Comparison of ENCODE assay signal across 1 cellular context in genomic region chr12:50006754-50007442, GRCh38.
TF ChIP-seq lines count a peak whose summit lies in the region.

No MANE protein-coding gene starts in this region.

TF ChIP-seq in endothelial cell of umbilical vein, 7 proteins besides CTCF, POLR2A, EP300 and RAD21:
- TF ChIP-seq MYC (IDR thresholded peaks at IDR 0.05; ENCODE audit: low read depth, low read length) (no peak), POLR2AphosphoS5 (IDR thresholded peaks at IDR 0.05; ENCODE audit: insufficient read depth, low read depth, low read length) (no peak), MAX (IDR thresholded peaks at IDR 0.05; ENCODE audit: insufficient read depth, insufficient read length) (no peak), EZH2 (IDR thresholded peaks at IDR 0.05; ENCODE audit: borderline replicate concordance, low read depth, low read length, severe bottlenecking) (no peak), GATA2 (IDR thresholded peaks at IDR 0.05; ENCODE audit: insufficient read depth, insufficient read length, low read depth, low read length) (no peak), FOS (IDR thresholded peaks at IDR 0.05; ENCODE audit: borderline replicate concordance, insufficient read depth, low read length) (no peak), JUN (IDR thresholded peaks at IDR 0.05; ENCODE audit: borderline replicate concordance, insufficient read depth, insufficient read length, low read depth) (no peak)
